In the genomic region with DNA sequence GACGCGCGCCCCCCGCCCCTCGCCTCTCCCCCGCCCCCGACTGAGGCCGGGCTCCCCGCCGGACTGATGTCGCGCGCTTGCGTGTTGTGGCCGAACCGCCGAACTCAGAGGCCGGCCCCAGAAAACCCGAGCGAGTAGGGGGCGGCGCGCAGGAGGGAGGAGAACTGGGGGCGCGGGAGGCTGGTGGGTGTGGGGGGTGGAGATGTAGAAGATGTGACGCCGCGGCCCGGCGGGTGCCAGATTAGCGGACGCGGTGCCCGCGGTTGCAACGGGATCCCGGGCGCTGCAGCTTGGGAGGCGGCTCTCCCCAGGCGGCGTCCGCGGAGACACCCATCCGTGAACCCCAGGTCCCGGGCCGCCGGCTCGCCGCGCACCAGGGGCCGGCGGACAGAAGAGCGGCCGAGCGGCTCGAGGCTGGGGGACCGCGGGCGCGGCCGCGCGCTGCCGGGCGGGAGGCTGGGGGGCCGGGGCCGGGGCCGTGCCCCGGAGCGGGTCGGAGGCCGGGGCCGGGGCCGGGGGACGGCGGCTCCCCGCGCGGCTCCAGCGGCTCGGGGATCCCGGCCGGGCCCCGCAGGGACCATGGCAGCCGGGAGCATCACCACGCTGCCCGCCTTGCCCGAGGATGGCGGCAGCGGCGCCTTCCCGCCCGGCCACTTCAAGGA, we compare ENCODE assay signal across 8 cellular contexts. TPM values are rescaled to one million over a fixed set of nuclear protein-coding genes. Genes with fewer than 3 reads are reported as not detected.
DNase-seq lines count a peak whose midpoint lies in the region; ATAC-seq and TF ChIP-seq lines count a peak whose summit lies in the region.

Gene FGF2, plus strand, starts transcription at position 236 of the 662 bp plus-strand sequence. Its CDS starts 344 bp downstream, at position 580.

- H3K27ac ChIP-seq in HUES48 (ENCODE audit: low read depth, low read length) (peak within 1 kb of the TSS; percentile 99), muscle layer of duodenum (ENCODE audit: low read length) (peak within 1 kb of the TSS; percentile 85), upper lobe of right lung (peak within 1 kb of the TSS; percentile 79)

- H3K36me3 ChIP-seq in HUES48 (ENCODE audit: control insufficient read depth, insufficient read depth, low read length) (peaks cover 31% of the 10 kb centered on the region), muscle layer of duodenum (ENCODE audit: control insufficient read depth in 1 of 2, insufficient read depth in 2 of 2, low read length in 2 of 2) (no peaks in the 10 kb centered on the region), upper lobe of right lung (no peaks in the 10 kb centered on the region)

- DNase-seq in GM03348 (ENCODE audit: low spot score) (peak; percentile 93), fibroblast of gingiva (ENCODE audit: low read depth) (peak; percentile 84), upper lobe of right lung (peak; percentile 69), GM19240 (ENCODE audit: insufficient read length, low spot score) (no peak)
- peak; percentile 25 for DNase-seq in activated T-cell treated with anti-CD3 and anti-CD28 coated beads, Interleukin-2, amount 50 U/mL, for 1 hour

- H3K9me3 ChIP-seq in HUES48 (ENCODE audit: control insufficient read depth, insufficient read depth, low read length) (no peaks in the 10 kb centered on the region), muscle layer of duodenum (ENCODE audit: control insufficient read depth in 1 of 2, low read length in 2 of 2) (no peaks in the 10 kb centered on the region), upper lobe of right lung (no peaks in the 10 kb centered on the region)

- no peaks in the 10 kb centered on the region for H3K27me3 ChIP-seq in HUES48 (ENCODE audit: control insufficient read depth, insufficient read depth, low read length)
- H3K27me3 ChIP-seq in muscle layer of duodenum (ENCODE audit: low read depth, low read length) = peaks cover 8% of the 10 kb centered on the region
- peaks cover 35% of the 10 kb centered on the region for H3K27me3 ChIP-seq in upper lobe of right lung

- intact Hi-C loops in upper lobe of right lung (cut with DNase I) = no loop called here

- ATAC-seq in GM21447 (IDR thresholded peaks at IDR 0.05; ENCODE audit: unreplicated experiment) = peak; percentile 18
- peak; percentile 59 for ATAC-seq in upper lobe of right lung

- no peak for TF ChIP-seq CTCF in upper lobe of right lung (IDR thresholded peaks at IDR 0.05)

- H3K9ac ChIP-seq in HUES48 (ENCODE audit: low read depth, low read length) = peak within 1 kb of the TSS; percentile 98

- H3K4me1 ChIP-seq in HUES48 (ENCODE audit: control insufficient read depth, insufficient read depth, low read length) = peaks cover 41% of the 10 kb centered on the region
- peaks cover 0 to 28% of the 10 kb centered on the region in 2 donors for H3K4me1 ChIP-seq in muscle layer of duodenum (ENCODE audit: control insufficient read depth in 1 of 2, insufficient read depth in 2 of 2, low read length in 2 of 2)
- no peaks in the 10 kb centered on the region for H3K4me1 ChIP-seq in upper lobe of right lung

- H3K4me3 ChIP-seq in HUES48 (ENCODE audit: low read depth, low read length) (peak within 1 kb of the TSS; percentile 81), muscle layer of duodenum (ENCODE audit: low read depth in 1 of 2, low read length in 2 of 2) (peak within 1 kb of the TSS; percentile 83 to 88), upper lobe of right lung (peak within 1 kb of the TSS; percentile 61)

RNA-seq across cellular contexts. Expression of gene FGF2, which starts in this region (rescaled TPM):
- 11.1 TPM for total RNA-seq in upper lobe of right lung
